In the genomic region with DNA sequence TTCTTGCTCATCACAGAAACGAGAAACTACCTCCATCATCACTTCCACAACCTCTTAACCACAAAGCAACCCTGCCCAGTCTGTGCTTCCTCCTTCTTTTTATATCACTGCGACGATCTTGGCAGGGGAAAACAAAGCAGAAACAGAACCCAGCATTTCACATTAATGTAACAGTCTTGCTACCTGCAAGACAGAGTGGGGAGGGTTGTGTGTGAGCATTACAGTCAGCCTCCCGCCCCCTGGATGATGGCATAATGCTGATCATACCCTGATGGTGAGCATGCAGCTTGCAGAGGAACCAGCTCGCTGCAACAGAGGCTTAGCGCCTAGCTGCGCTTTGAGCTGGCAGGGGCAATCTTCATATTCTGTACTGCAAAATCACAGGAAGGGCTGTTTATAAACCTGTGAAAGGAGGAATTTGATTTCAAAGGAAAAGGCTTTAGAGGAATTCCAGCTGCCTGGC, we compare ENCODE assay signal across 9 cellular contexts.
DNase-seq lines count a peak whose midpoint lies in the region; ATAC-seq and TF ChIP-seq lines count a peak whose summit lies in the region.
"Had no signal": no experiment of that assay in that cellular context is flagged by ENCODE, and none has a peak within 500 bp of the region (broad histone marks: within the 10 kb centered on the region; RNA-seq: fewer than 3 reads in every experiment).

No MANE protein-coding gene starts in this region.

- CTCF ChIA-PET in activated CD8-positive, alpha-beta T cell treated with anti-CD3 and anti-CD28 coated beads for 36 hours (lab: Charles Lee) = no interaction called here

- peaks cover 12% of the 10 kb centered on the region for H3K4me1 Mint-ChIP-seq in activated CD8-positive, alpha-beta T cell treated with anti-CD3 and anti-CD28 coated beads for 36 hours (ENCODE audit: low read depth)

- POLR2A ChIA-PET in activated CD8-positive, alpha-beta T cell treated with anti-CD3 and anti-CD28 coated beads for 36 hours (lab: Charles Lee) = interaction anchor here (0.8 to 1.0 kb wide), 2 partner anchors 18 to 158 kb away, joined by 3 read pairs; no protein-coding TSS in a partner anchor

- peak overlapping the region; percentile 27; the same call in 1 of the 2 replicates for H3K9ac ChIP-seq in KMS-11

- TF ChIP-seq CTCF in KMS-11 (conservative IDR thresholded peaks at IDR 0.05; ENCODE audit: low read depth, low read length) = no peak
- no peak for TF ChIP-seq CTCF in activated CD8-positive, alpha-beta T cell treated with anti-CD3 and anti-CD28 coated beads for 36 hours (IDR thresholded peaks at IDR 0.05)

- no peak overlapping the region for H3K4me3 Mint-ChIP-seq in activated CD8-positive, alpha-beta T cell treated with anti-CD3 and anti-CD28 coated beads for 36 hours

- H3K4me1 ChIP-seq in KMS-11 (ENCODE audit: low read depth, poor library complexity, severe bottlenecking) = peaks cover 33% of the 10 kb centered on the region

- no peak overlapping the region for H3K27ac Mint-ChIP-seq in activated CD8-positive, alpha-beta T cell treated with anti-CD3 and anti-CD28 coated beads for 36 hours

- peak; percentile 80 to 84 for DNase-seq in AML-193 (lab: John Stamatoyannopoulos, UW)
- peak; percentile 63 for DNase-seq in activated CD8-positive, alpha-beta T cell treated with anti-CD3 and anti-CD28 coated beads for 36 hours
- peak; percentile 15 to 84 (median 58) for DNase-seq in head of caudate nucleus
- DNase-seq in stimulated activated CD4-positive, alpha-beta T cell treated with anti-CD3 and anti-CD28 coated beads, Interleukin-1b, Interleukin-23, amount 100 ng/mL, for 4 hours (ENCODE audit: low read depth in 2 of 2) = peak; percentile 0 to 14
- DNase-seq in HUDEP-2 (lab: John Stamatoyannopoulos, UW; ENCODE audit: unreplicated experiment in 76 of 76) = no peak
- DNase-seq in mesenteric fat pad (ENCODE audit: low spot score) = no peak

- H3K27me3 Mint-ChIP-seq in activated CD8-positive, alpha-beta T cell treated with anti-CD3 and anti-CD28 coated beads for 36 hours = peaks cover 18% of the 10 kb centered on the region

- peak overlapping the region; percentile 79 for H3K4me2 ChIP-seq in KMS-11

- intact Hi-C loops in activated CD8-positive, alpha-beta T cell treated with anti-CD3 and anti-CD28 coated beads for 36 hours (cut with micrococcal nuclease) = no loop called here
- intact Hi-C loops in head of caudate nucleus (cut with DNase I) = no loop called here

- ATAC-seq in GM21423 (IDR thresholded peaks at IDR 0.05; ENCODE audit: unreplicated experiment) = peak; percentile 81
- ATAC-seq in activated CD8-positive, alpha-beta T cell treated with anti-CD3 and anti-CD28 coated beads for 36 hours = peak; percentile 92

- H3K27ac ChIP-seq in KMS-11 = peak overlapping the region; percentile 51; the same call in 1 of the 2 replicates
- H3K27ac ChIP-seq: C4-2B had no signal

- no peaks in the 10 kb centered on the region for H4K20me1 ChIP-seq in KMS-11 (ENCODE audit: insufficient read depth)

- H3K36me3 Mint-ChIP-seq in activated CD8-positive, alpha-beta T cell treated with anti-CD3 and anti-CD28 coated beads for 36 hours (ENCODE audit: low read depth) = no peaks in the 10 kb centered on the region

- H2AFZ ChIP-seq in KMS-11 (ENCODE audit: low read depth) = peak overlapping the region; percentile 57

- peak overlapping the region; percentile 49 for H3K4me3 ChIP-seq in KMS-11 (IDR thresholded peaks at IDR 0.05; ENCODE audit: insufficient read depth, low read depth, low read length)

- no peaks in the 10 kb centered on the region for H3K36me3 ChIP-seq in KMS-11 (ENCODE audit: insufficient read depth)

- H3K27me3 ChIP-seq in KMS-11 (ENCODE audit: insufficient read depth, low read depth) = no peaks in the 10 kb centered on the region

- no peaks in the 10 kb centered on the region for H3K9me3 Mint-ChIP-seq in activated CD8-positive, alpha-beta T cell treated with anti-CD3 and anti-CD28 coated beads for 36 hours

- no peaks in the 10 kb centered on the region for H3K79me2 ChIP-seq in KMS-11 (ENCODE audit: insufficient read depth, low read depth)

Comparison
In these comparisons a context has a peak if more than half of its experiments do, and no peak if none do; other contexts are left out.
1. DNase-seq: peak in AML-193 (2 of 2), activated CD8-positive, alpha-beta T cell treated with anti-CD3 and anti-CD28 coated beads for 36 hours (single experiment), head of caudate nucleus (42 of 42) and stimulated activated CD4-positive, alpha-beta T cell treated with anti-CD3 and anti-CD28 coated beads, Interleukin-1b, Interleukin-23, amount 100 ng/mL, for 4 hours (2 of 2); none in HUDEP-2 (0 of 76) and mesenteric fat pad (single experiment).